ENCODE assay signal across 22 cellular contexts in the genomic region with DNA sequence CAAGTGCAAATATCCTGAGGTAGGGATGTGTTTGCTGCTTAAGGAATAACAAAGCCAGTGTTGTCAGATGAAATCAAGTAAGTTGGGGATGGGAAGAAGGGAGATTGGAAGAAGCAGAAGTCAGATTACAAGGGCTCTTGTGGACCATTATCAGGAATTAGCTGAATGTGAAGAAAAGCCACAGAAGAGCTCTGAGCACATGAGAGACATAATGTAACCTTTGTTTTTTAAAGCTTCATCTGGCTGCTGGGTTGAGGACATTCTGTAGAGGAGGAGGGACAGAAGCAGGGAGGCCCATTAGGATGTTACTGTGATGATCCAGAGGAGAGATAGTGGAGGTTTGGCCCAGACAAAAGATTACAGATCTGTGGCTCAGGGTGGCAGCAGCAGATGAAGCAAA.
"Had no signal": no experiment of that assay in that cellular context is flagged by ENCODE, and none has a peak within 500 bp of the region (broad histone marks: within the 10 kb centered on the region; RNA-seq: fewer than 3 reads in every experiment).

No MANE protein-coding gene starts in this region.

- H3K4me1 Mint-ChIP-seq: IgD-negative memory B cell had no signal

- H3K9me3 ChIP-seq: SJSA1, SK-N-SH had no signal

- H3K4me3 ChIP-seq: K562, SJSA1 had no signal

- H3K4me3 Mint-ChIP-seq: IgD-negative memory B cell had no signal

- DNase-seq: Kasumi-1, MM.1S, NCI-H1092 treated with DMSO at 0.1 percent for 48 hours, NCI-H1436, NCI-H187 treated with DMSO at 0.1 percent for 48 hours, NCI-H2029 treated with DMSO at 0.1 percent for 48 hours, NCI-H2171, NCI-H226, NCI-H446, NCI-H510A, NCI-H524 treated with DMSO at 0.1 percent for 48 hours, NCI-H69, NCI-H774, PC-3, SIG-M5, SK-N-SH, SW 1271 had no signal

- H3K4me1 ChIP-seq: SJSA1 had no signal

- H3K27ac Mint-ChIP-seq: IgD-negative memory B cell had no signal

- H3K9me3 Mint-ChIP-seq: IgD-negative memory B cell had no signal

- H3K36me3 ChIP-seq: SJSA1 had no signal

- ATAC-seq: K562, Panc1, PC-3, Right ventricle myocardium inferior had no signal

- H3K27me3 Mint-ChIP-seq: IgD-negative memory B cell had no signal
